Comparison of ENCODE assay signal across 1 cellular context in genomic region chr1:155006601-155007101, GRCh38.
TF ChIP-seq lines count a peak whose summit lies in the region.

No MANE protein-coding gene starts in this region.

TF ChIP-seq in K562, 482 proteins besides CTCF, POLR2A, EP300 and RAD21:
- TF ChIP-seq CREBBP (IDR thresholded peaks at IDR 0.05; ENCODE audit: low read depth, low read length), result no peak
- peak; percentile 48; the same call in 1 of the 2 replicates for TF ChIP-seq MBD2 (IDR thresholded peaks at IDR 0.05; ENCODE audit: borderline replicate concordance, low read depth)
- no peak for TF ChIP-seq SMAD3 (CRISPR knock-in tag; conservative IDR thresholded peaks at IDR 0.05)
- TF ChIP-seq DMBX1 (CRISPR knock-in tag; IDR thresholded peaks at IDR 0.05; ENCODE audit: borderline replicate concordance), result no peak
- no peak for TF ChIP-seq NR2C2 (CRISPR knock-in tag; IDR thresholded peaks at IDR 0.05)
- no peak for TF ChIP-seq NR2C2 (tag; IDR thresholded peaks at IDR 0.05)
- TF ChIP-seq U2AF2 (optimal IDR thresholded peaks at IDR 0.05; ENCODE audit: low read depth, low read length), result no peak
- peak; percentile 42 for TF ChIP-seq MEIS2 (IDR thresholded peaks at IDR 0.05; ENCODE audit: partially characterized antibody)
- peak; percentile 57 for TF ChIP-seq CREM (IDR thresholded peaks at IDR 0.05; ENCODE audit: low read depth)
- no peak for TF ChIP-seq LARP7 (IDR thresholded peaks at IDR 0.05)
- peak in 1 of 2 experiments; percentile 94 for TF ChIP-seq AFF1 (IDR thresholded peaks at IDR 0.05; ENCODE audit: low read depth in 1 of 2, partially characterized antibody in 2 of 2)
- TF ChIP-seq XRCC4 (IDR thresholded peaks at IDR 0.05; ENCODE audit: extremely low read depth, insufficient read depth, insufficient read length), result no peak
- TF ChIP-seq USF1 (CRISPR knock-in tag; IDR thresholded peaks at IDR 0.05), result no peak
- TF ChIP-seq NELFE (IDR thresholded peaks at IDR 0.05; ENCODE audit: insufficient read depth, insufficient read length), result no peak
- TF ChIP-seq SUPT5H (IDR thresholded peaks at IDR 0.05), result 0 out of 2 replicates have a peak, but pooled peaks have one; percentile 30
- no peak for TF ChIP-seq ZNF431 (CRISPR knock-in tag; IDR thresholded peaks at IDR 0.05)
- TF ChIP-seq, protein P1, sequence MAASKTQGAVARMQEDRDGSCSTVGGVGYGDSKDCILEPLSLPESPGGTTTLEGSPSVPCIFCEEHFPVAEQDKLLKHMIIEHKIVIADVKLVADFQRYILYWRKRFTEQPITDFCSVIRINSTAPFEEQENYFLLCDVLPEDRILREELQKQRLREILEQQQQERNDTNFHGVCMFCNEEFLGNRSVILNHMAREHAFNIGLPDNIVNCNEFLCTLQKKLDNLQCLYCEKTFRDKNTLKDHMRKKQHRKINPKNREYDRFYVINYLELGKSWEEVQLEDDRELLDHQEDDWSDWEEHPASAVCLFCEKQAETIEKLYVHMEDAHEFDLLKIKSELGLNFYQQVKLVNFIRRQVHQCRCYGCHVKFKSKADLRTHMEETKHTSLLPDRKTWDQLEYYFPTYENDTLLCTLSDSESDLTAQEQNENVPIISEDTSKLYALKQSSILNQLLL (CRISPR knock-in tag; IDR thresholded peaks at IDR 0.05; ENCODE audit: borderline replicate concordance), result no peak
- TF ChIP-seq SIX5 (IDR thresholded peaks at IDR 0.05; ENCODE audit: borderline replicate concordance in 1 of 2, insufficient read depth in 1 of 2, low read depth in 1 of 2, low read length in 2 of 2), result peak; percentile 92 to 93
- 0 out of 4 replicates have a peak, but pooled peaks of 1 of the 2 experiments have one; percentile 15 for TF ChIP-seq KDM1A (IDR thresholded peaks at IDR 0.05)
- no peak for TF ChIP-seq NBN (IDR thresholded peaks at IDR 0.05; ENCODE audit: low read depth)
- no peak for TF ChIP-seq POLR2B (IDR thresholded peaks at IDR 0.05; ENCODE audit: low read depth, partially characterized antibody)
- TF ChIP-seq ZNF316 (IDR thresholded peaks at IDR 0.05), result no peak
- TF ChIP-seq ZNF143 (CRISPR knock-in tag; IDR thresholded peaks at IDR 0.05), result peak; percentile 83
- no peak for TF ChIP-seq GABPA (tag; conservative IDR thresholded peaks at IDR 0.05; ENCODE audit: low read depth)
- TF ChIP-seq, protein P2, sequence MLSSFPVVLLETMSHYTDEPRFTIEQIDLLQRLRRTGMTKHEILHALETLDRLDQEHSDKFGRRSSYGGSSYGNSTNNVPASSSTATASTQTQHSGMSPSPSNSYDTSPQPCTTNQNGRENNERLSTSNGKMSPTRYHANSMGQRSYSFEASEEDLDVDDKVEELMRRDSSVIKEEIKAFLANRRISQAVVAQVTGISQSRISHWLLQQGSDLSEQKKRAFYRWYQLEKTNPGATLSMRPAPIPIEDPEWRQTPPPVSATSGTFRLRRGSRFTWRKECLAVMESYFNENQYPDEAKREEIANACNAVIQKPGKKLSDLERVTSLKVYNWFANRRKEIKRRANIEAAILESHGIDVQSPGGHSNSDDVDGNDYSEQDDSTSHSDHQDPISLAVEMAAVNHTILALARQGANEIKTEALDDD (IDR thresholded peaks at IDR 0.05), result no peak
- TF ChIP-seq HCFC1 (IDR thresholded peaks at IDR 0.05; ENCODE audit: low read depth, low read length), result peak; percentile 90
- TF ChIP-seq, protein P3, sequence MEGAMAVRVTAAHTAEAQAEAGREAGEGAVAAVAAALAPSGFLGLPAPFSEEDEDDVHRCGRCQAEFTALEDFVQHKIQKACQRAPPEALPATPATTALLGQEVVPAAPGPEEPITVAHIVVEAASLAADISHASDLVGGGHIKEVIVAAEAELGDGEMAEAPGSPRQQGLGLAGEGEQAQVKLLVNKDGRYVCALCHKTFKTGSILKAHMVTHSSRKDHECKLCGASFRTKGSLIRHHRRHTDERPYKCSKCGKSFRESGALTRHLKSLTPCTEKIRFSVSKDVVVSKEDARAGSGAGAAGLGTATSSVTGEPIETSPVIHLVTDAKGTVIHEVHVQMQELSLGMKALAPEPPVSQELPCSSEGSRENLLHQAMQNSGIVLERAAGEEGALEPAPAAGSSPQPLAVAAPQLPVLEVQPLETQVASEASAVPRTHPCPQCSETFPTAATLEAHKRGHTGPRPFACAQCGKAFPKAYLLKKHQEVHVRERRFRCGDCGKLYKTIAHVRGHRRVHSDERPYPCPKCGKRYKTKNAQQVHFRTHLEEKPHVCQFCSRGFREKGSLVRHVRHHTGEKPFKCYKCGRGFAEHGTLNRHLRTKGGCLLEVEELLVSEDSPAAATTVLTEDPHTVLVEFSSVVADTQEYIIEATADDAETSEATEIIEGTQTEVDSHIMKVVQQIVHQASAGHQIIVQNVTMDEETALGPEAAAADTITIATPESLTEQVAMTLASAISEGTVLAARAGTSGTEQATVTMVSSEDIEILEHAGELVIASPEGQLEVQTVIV (CRISPR knock-in tag; IDR thresholded peaks at IDR 0.05; ENCODE audit: borderline replicate concordance), result no peak
- TF ChIP-seq HDAC1 (IDR thresholded peaks at IDR 0.05), result peak in 1 of 2 experiments; percentile 29; a peak in 1 of 4 replicates
